ENCODE assay signal across 11 cellular contexts in genomic region chr5:446066-446725, GRCh38. TPM values are rescaled to one million over a fixed set of nuclear protein-coding genes. Genes with fewer than 3 reads are reported as not detected.
A peak's percentile ranks its signal among the peaks of the same experiment; 100 is the strongest.
DNase-seq lines count a peak whose midpoint lies in the region; ATAC-seq lines count a peak whose summit lies in the region.
"Had no signal": no experiment of that assay in that cellular context is flagged by ENCODE, and none has a peak within 500 bp of the region (broad histone marks: within the 10 kb centered on the region; RNA-seq: fewer than 3 reads in every experiment).

No MANE protein-coding gene starts in this region.

- H3K9me3 ChIP-seq in right cardiac atrium (ENCODE audit: control insufficient read depth, low read length), result no peaks in the 10 kb centered on the region
- no peaks in the 10 kb centered on the region for H3K9me3 ChIP-seq in naive thymus-derived CD4-positive, alpha-beta T cell (ENCODE audit: control insufficient read depth in 2 of 3, low read length in 3 of 3)
- H3K9me3 ChIP-seq: BE2C, pancreas had no signal

- 89% methylated on average over 15 of the region's 15 CpGs for WGBS in right cardiac atrium

- no peak overlapping the region for H3K27ac ChIP-seq in right cardiac atrium (ENCODE audit: low read length)
- no peak overlapping the region for H3K27ac ChIP-seq in naive thymus-derived CD4-positive, alpha-beta T cell (ENCODE audit: low read depth, low read length)
- H3K27ac ChIP-seq: pancreas had no signal

- peaks cover 0 to 10% (median 0%) of the 10 kb centered on the region in 11 donors for H3K9me3 Mint-ChIP-seq in naive thymus-derived CD4-positive, alpha-beta T cell

- H3K27me3 ChIP-seq in right cardiac atrium (ENCODE audit: control insufficient read depth, insufficient read depth), result no peaks in the 10 kb centered on the region
- no peaks in the 10 kb centered on the region for H3K27me3 ChIP-seq in naive thymus-derived CD4-positive, alpha-beta T cell (ENCODE audit: control insufficient read depth in 2 of 2, insufficient read depth in 2 of 2, low read length in 2 of 2)
- H3K27me3 ChIP-seq: BE2C, pancreas had no signal

- intact Hi-C loops in left ventricle myocardium superior (cut with micrococcal nuclease) (no loop called here), right cardiac atrium (cut with DNase I) (no loop called here)
- intact Hi-C loops in naive thymus-derived CD4-positive, alpha-beta T cell (cut with micrococcal nuclease), result loop anchor here (1.0 to 2.0 kb wide), 4 partner anchors 27 to 457 kb away; partner anchors contain the start of gene CEP72 (in 1 of the 2)

- H3K27me3 Mint-ChIP-seq in naive thymus-derived CD4-positive, alpha-beta T cell, result no peaks in the 10 kb centered on the region

- ATAC-seq in left ventricle myocardium superior (no peak), right cardiac atrium (no peak), GM18867 (IDR thresholded peaks at IDR 0.05; ENCODE audit: unreplicated experiment) (no peak), HG03571 (IDR thresholded peaks at IDR 0.05; ENCODE audit: unreplicated experiment) (no peak)
- ATAC-seq in naive thymus-derived CD4-positive, alpha-beta T cell, result no peak

- POLR2A ChIA-PET in naive thymus-derived CD4-positive, alpha-beta T cell (lab: Charles Lee), result interaction anchor here (1.2 to 2.5 kb wide), 3 partner anchors 12 to 228 kb away, joined by 4 to 9 read pairs (median 4); partner anchors contain the start of genes CCDC127 and SDHA

- peak overlapping the region in 5 of 10 donors; percentile 6 to 81 (median 20) for H3K4me3 Mint-ChIP-seq in naive thymus-derived CD4-positive, alpha-beta T cell

- CTCF ChIA-PET in naive thymus-derived CD4-positive, alpha-beta T cell (lab: Charles Lee), result interaction anchor here (0.8 to 2.4 kb wide), 5 partner anchors 8 to 28 kb away, joined by 4 to 10 read pairs (median 5); no protein-coding TSS in a partner anchor

- peaks cover 37 to 69% (median 53%) of the 10 kb centered on the region in 7 donors for H3K4me1 Mint-ChIP-seq in naive thymus-derived CD4-positive, alpha-beta T cell

- DNase-seq in left ventricle myocardium superior (peak; percentile 18), right cardiac atrium (no peak), RPMI7951 (ENCODE audit: low read depth) (peak; percentile 46)
- DNase-seq in naive thymus-derived CD4-positive, alpha-beta T cell, result peak in 1 of 9 donors; percentile 16
- DNase-seq in stimulated activated CD4-positive, alpha-beta T cell treated with anti-CD3 and anti-CD28 coated beads, Interleukin-2, amount 100 ng/mL, for 48 hours, result no peak
- DNase-seq: BE2C, NCI-H774 had no signal

- no peak overlapping the region for H3K4me3 ChIP-seq in right cardiac atrium (ENCODE audit: low read length)
- no peak overlapping the region for H3K4me3 ChIP-seq in naive thymus-derived CD4-positive, alpha-beta T cell (ENCODE audit: low read length)
- H3K4me3 ChIP-seq: lung, pancreas had no signal

- H3K36me3 ChIP-seq in naive thymus-derived CD4-positive, alpha-beta T cell (ENCODE audit: control insufficient read depth in 2 of 3, insufficient read depth in 3 of 3, low read length in 3 of 3), result peaks cover 4 to 52% (median 19%) of the 10 kb centered on the region in 3 experiments

- peaks cover 26 to 53% (median 40%) of the 10 kb centered on the region in 5 donors for H3K36me3 Mint-ChIP-seq in naive thymus-derived CD4-positive, alpha-beta T cell

- peaks cover 3% of the 10 kb centered on the region for H3K4me1 ChIP-seq in right cardiac atrium (ENCODE audit: control insufficient read depth, insufficient read depth, low read length)
- peaks cover 12 to 18% of the 10 kb centered on the region in 2 donors for H3K4me1 ChIP-seq in naive thymus-derived CD4-positive, alpha-beta T cell (ENCODE audit: control insufficient read depth in 2 of 2, insufficient read depth in 2 of 2, low read length in 2 of 2)

- peak overlapping the region in 6 of 9 donors; percentile 33 to 85 (median 78) for H3K27ac Mint-ChIP-seq in naive thymus-derived CD4-positive, alpha-beta T cell

RNA-seq across cellular contexts. Expression of gene EXOC3, which starts 3.2 kb away (rescaled TPM):
- 49.1 TPM for total RNA-seq in left ventricle myocardium superior
- total RNA-seq in right cardiac atrium, result 10 to 100 TPM; 42.4 to 50.2 (median 46.5) TPM
- polyA plus RNA-seq in right cardiac atrium, result 30.1 TPM
- 22.7 and 25.2 TPM in 2 replicates for total RNA-seq in RPMI7951 (2014; rRNA removed; shearing (Covaris generic))
- 100 to 1,000 TPM in 1 of 5 experiments, 10 to 100 TPM in 4; 79.1 to 105 (median 89.8) TPM for total RNA-seq in naive thymus-derived CD4-positive, alpha-beta T cell
- 10 to 100 TPM; 44.3 to 47.5 TPM for polyA plus RNA-seq in naive thymus-derived CD4-positive, alpha-beta T cell

Comparison
In these comparisons a context has a peak if more than half of its experiments do, and no peak if none do; other contexts are left out.
1. DNase-seq: peak in left ventricle myocardium superior (single experiment) and RPMI7951 (single experiment); none in right cardiac atrium (0 of 3) and stimulated activated CD4-positive, alpha-beta T cell treated with anti-CD3 and anti-CD28 coated beads, Interleukin-2, amount 100 ng/mL, for 48 hours (0 of 2).
2. intact Hi-C loops: an anchor here in naive thymus-derived CD4-positive, alpha-beta T cell (1.0 to 2.0 kb wide); none called in left ventricle myocardium superior and right cardiac atrium.